Comparison of ENCODE assay signal across 25 cellular contexts in genomic region chr3:141394560-141394959, GRCh38.
"Had no signal": no experiment of that assay in that cellular context is flagged by ENCODE, and none has a peak within 500 bp of the region (broad histone marks: within the 10 kb centered on the region; RNA-seq: fewer than 3 reads in every experiment).

No MANE protein-coding gene starts in this region.

- H3K4me1 ChIP-seq: gastrocnemius medialis had no signal

- H3K4me2 ChIP-seq: hepatocyte had no signal

- H3K27ac ChIP-seq: ascending aorta, brain microvascular endothelial cell, gastrocnemius medialis, hepatocyte, tibial nerve had no signal

- H3K27me3 ChIP-seq: ascending aorta, brain microvascular endothelial cell, gastrocnemius medialis, hepatocyte, tibial nerve had no signal

- H3K9me3 ChIP-seq: ascending aorta, gastrocnemius medialis had no signal

- H3K27me3 Mint-ChIP-seq: activated naive CD8-positive, alpha-beta T cell treated with anti-CD3 and anti-CD28 coated beads, Interleukin-2, amount 10 ng/mL, durations not matched to agents 7 days and 5 days; memory B cell had no signal

- H3K4me1 Mint-ChIP-seq: natural killer cell had no signal

- DNase-seq: activated CD4-positive, alpha-beta T cell treated with anti-CD3 and anti-CD28 coated beads for 4 hours; activated CD4-positive, alpha-beta T cell treated with anti-CD3 and anti-CD28 coated beads, Interleukin-2, amount 50 U/mL, for 48 hours; activated CD4-positive, CD25-positive, alpha-beta regulatory T cell; activated CD8-positive, alpha-beta memory T cell treated with anti-CD3 and anti-CD28 coated beads, Interleukin-2, amount 50 U/mL, for 4 hours; activated gamma-delta T cell; activated naive CD4-positive, alpha-beta T cell treated with anti-CD3 and anti-CD28 coated beads, Interleukin-2, amount 10 ng/mL, durations not matched to agents 7 days and 5 days; activated naive CD8-positive, alpha-beta T cell treated with anti-CD3 and anti-CD28 coated beads, Interleukin-2, amount 10 ng/mL, durations not matched to agents 7 days and 5 days; activated T-cell treated with anti-CD3 and anti-CD28 coated beads, Interleukin-2, amount 50 U/mL, for 1 hour; brain microvascular endothelial cell; caudate nucleus; dermis blood vessel endothelial cell; effector CD4-positive, alpha-beta T cell; gastrocnemius medialis; natural killer cell; posterior cingulate gyrus; right cardiac atrium; stimulated activated CD4-positive, alpha-beta T cell treated with anti-CD3 and anti-CD28 coated beads, Interleukin-15, amount 100 ng/mL, for 24 hours; stimulated activated CD4-positive, alpha-beta T cell treated with anti-CD3 and anti-CD28 coated beads, Interleukin-2, amount 100 ng/mL, for 24 hours; stimulated activated naive CD4-positive, alpha-beta T cell treated with Interleukin-2 at 50 U/mL for 16 hours; T-helper 1 cell had no signal

- H3K27ac Mint-ChIP-seq: activated naive CD4-positive, alpha-beta T cell treated with anti-CD3 and anti-CD28 coated beads, Interleukin-2, amount 10 ng/mL, durations not matched to agents 7 days and 5 days; activated naive CD8-positive, alpha-beta T cell treated with anti-CD3 and anti-CD28 coated beads, Interleukin-2, amount 10 ng/mL, durations not matched to agents 7 days and 5 days; activated T-helper 1 cell treated with anti-CD3 and anti-CD28 coated beads, Interleukin-12 subunit alpha, Interleukin-12 subunit beta, Interleukin-2, Interleukin-4 antibody, amounts not matched to agents 30 ng/mL and 10 ng/mL and 1 ng/mL, durations not matched to agents 14 hours and 24 hours and 36 hours; memory B cell; natural killer cell had no signal

- H3K4me3 ChIP-seq: ascending aorta, gastrocnemius medialis, hepatocyte, tibial nerve had no signal

- H2AFZ ChIP-seq: hepatocyte had no signal

- H3K4me3 Mint-ChIP-seq: activated naive CD4-positive, alpha-beta T cell treated with anti-CD3 and anti-CD28 coated beads, Interleukin-2, amount 10 ng/mL, durations not matched to agents 7 days and 5 days; activated naive CD8-positive, alpha-beta T cell treated with anti-CD3 and anti-CD28 coated beads, Interleukin-2, amount 10 ng/mL, durations not matched to agents 7 days and 5 days; activated T-helper 1 cell treated with anti-CD3 and anti-CD28 coated beads, Interleukin-12 subunit alpha, Interleukin-12 subunit beta, Interleukin-2, Interleukin-4 antibody, amounts not matched to agents 30 ng/mL and 10 ng/mL and 1 ng/mL, durations not matched to agents 14 hours and 24 hours and 36 hours; memory B cell; natural killer cell had no signal

- H3K79me2 ChIP-seq: hepatocyte had no signal
